In the genomic region with DNA sequence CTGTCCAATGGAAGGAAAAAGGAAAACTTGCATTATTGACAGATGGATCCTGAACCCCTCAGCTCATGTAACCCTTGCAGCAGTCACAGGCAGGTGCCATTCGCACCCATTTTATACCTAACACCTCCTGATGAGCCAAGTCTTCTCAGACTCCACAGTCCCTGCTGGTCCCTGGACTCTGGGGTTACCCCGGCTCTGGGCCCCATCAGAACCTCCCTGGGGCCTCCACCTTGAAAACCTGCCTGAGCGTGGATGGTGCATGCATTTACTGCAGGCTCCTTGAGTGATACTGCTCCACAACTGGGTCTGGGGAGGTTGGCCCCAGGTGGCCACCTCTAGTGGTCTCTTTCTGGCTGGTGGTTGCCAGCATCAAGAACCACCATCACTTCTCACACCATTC, we compare ENCODE assay signal across 20 cellular contexts.
"Had no signal": no experiment of that assay in that cellular context is flagged by ENCODE, and none has a peak within 500 bp of the region (broad histone marks: within the 10 kb centered on the region; RNA-seq: fewer than 3 reads in every experiment).

No MANE protein-coding gene starts in this region.

- H3K4me1 Mint-ChIP-seq: memory B cell had no signal

- ATAC-seq: activated CD8-positive, alpha-beta T cell treated with anti-CD3 and anti-CD28 coated beads, Interleukin-2, amount 10 ng/mL, durations not matched to agents 7 days and 5 days; heart right ventricle; left colon; mucosa of descending colon; pancreas; right cardiac atrium had no signal

- H3K27me3 Mint-ChIP-seq: activated naive CD8-positive, alpha-beta T cell treated with anti-CD3 and anti-CD28 coated beads for 36 hours had no signal

- H3K27ac Mint-ChIP-seq: activated CD8-positive, alpha-beta T cell treated with anti-CD3 and anti-CD28 coated beads, Interleukin-2, amount 10 ng/mL, durations not matched to agents 7 days and 5 days; activated naive CD8-positive, alpha-beta T cell treated with anti-CD3 and anti-CD28 coated beads for 36 hours; memory B cell; nephron progenitor cell had no signal

- DNase-seq: activated CD4-positive, alpha-beta T cell treated with anti-CD3 and anti-CD28 coated beads for 1 hour; activated CD4-positive, alpha-beta T cell treated with anti-CD3 and anti-CD28 coated beads, Interleukin-2, amount 50 U/mL, for 1 hour; activated CD8-positive, alpha-beta T cell treated with anti-CD3 and anti-CD28 coated beads, Interleukin-2, amount 10 ng/mL, durations not matched to agents 7 days and 5 days; activated naive CD4-positive, alpha-beta T cell treated with Interleukin-2 at 50 U/mL for 16 hours; activated naive CD8-positive, alpha-beta T cell treated with anti-CD3 and anti-CD28 coated beads for 36 hours; amygdala; cerebellar nuclear complex; heart right ventricle; mucosa of descending colon; nephron progenitor cell; right cardiac atrium; stimulated activated CD4-positive, alpha-beta T cell treated with anti-CD3 and anti-CD28 coated beads, Interleukin-2, amount 100 ng/mL, for 24 hours; stimulated activated naive CD4-positive, alpha-beta T cell; T-helper 1 cell; upper lobe of left lung had no signal

- H3K9me3 Mint-ChIP-seq: activated naive CD8-positive, alpha-beta T cell treated with anti-CD3 and anti-CD28 coated beads for 36 hours; memory B cell; nephron progenitor cell had no signal

- H3K4me3 ChIP-seq: heart right ventricle, mucosa of descending colon, pancreas, skin epidermis, thoracic aorta, upper lobe of left lung had no signal

- H3K27ac ChIP-seq: heart right ventricle, pancreas, skin epidermis, thoracic aorta, upper lobe of left lung had no signal

- H3K36me3 Mint-ChIP-seq: memory B cell had no signal

- H3K4me3 Mint-ChIP-seq: activated CD8-positive, alpha-beta T cell treated with anti-CD3 and anti-CD28 coated beads, Interleukin-2, amount 10 ng/mL, durations not matched to agents 7 days and 5 days; activated naive CD8-positive, alpha-beta T cell treated with anti-CD3 and anti-CD28 coated beads for 36 hours; memory B cell; nephron progenitor cell had no signal
